8 cellular contexts compared by ENCODE assay signal in the genomic region with DNA sequence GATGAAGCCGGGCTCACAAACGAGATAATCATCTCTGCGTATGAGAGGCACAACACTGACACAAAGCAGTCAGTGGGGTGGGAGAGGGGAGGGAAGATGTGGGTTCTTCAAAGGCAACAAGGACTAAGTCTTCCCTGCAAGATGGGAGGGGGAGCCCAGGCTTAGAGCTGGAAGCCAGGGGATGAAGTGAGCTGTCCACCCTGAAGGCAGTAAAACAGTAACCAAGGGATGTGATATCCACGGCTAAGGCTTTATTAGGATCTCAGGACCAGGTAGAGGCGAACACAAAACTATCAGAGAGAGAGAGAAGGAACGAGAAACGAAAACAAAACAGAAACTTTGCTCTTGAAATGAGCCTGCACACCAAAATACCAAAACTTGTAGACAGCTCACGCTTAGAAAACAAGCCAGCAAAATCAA.
A peak's percentile ranks its signal among the peaks of the same experiment; 100 is the strongest.
DNase-seq lines count a peak whose midpoint lies in the region; ATAC-seq and TF ChIP-seq lines count a peak whose summit lies in the region.

No MANE protein-coding gene starts in this region.

- H3K4me1 Mint-ChIP-seq in activated CD4-positive, alpha-beta T cell treated with anti-CD3 and anti-CD28 coated beads for 36 hours = peaks cover 27% of the 10 kb centered on the region
- no peaks in the 10 kb centered on the region for H3K4me1 Mint-ChIP-seq in Calu3 (ENCODE audit: low read depth, unreplicated experiment)

- H3K36me3 Mint-ChIP-seq in activated CD4-positive, alpha-beta T cell treated with anti-CD3 and anti-CD28 coated beads for 36 hours (ENCODE audit: low read depth) = peaks cover 9% of the 10 kb centered on the region
- H3K36me3 Mint-ChIP-seq in Calu3 (ENCODE audit: insufficient read depth, unreplicated experiment) = no peaks in the 10 kb centered on the region

- ATAC-seq in GM18909 (IDR thresholded peaks at IDR 0.05; ENCODE audit: poor library complexity, unreplicated experiment) (peak; percentile 93), HG02885 (IDR thresholded peaks at IDR 0.05; ENCODE audit: poor library complexity, unreplicated experiment) (peak; percentile 95)
- ATAC-seq in activated CD4-positive, alpha-beta T cell treated with anti-CD3 and anti-CD28 coated beads for 36 hours = peak; percentile 92

- H3K36me3 ChIP-seq in ascending aorta = no peaks in the 10 kb centered on the region

- TF ChIP-seq CTCF in ascending aorta (IDR thresholded peaks at IDR 0.05) (no peak), Calu3 (IDR thresholded peaks at IDR 0.05; ENCODE audit: unreplicated experiment) (no peak)

- H3K9me3 ChIP-seq in ascending aorta = peaks cover 0 to 10% of the 10 kb centered on the region in 2 donors

- no peak overlapping the region for H3K4me3 ChIP-seq in ascending aorta

- POLR2A ChIA-PET in activated CD4-positive, alpha-beta T cell treated with anti-CD3 and anti-CD28 coated beads for 36 hours (lab: Charles Lee) = no interaction called here

- no TSS peak for BruUV-seq in Calu3 (replicated peaks; lab: Mats Ljungman, UMichigan)

- H3K27ac ChIP-seq in ascending aorta = no peak overlapping the region

- TF ChIP-seq POLR2A in erythroblast (IDR thresholded peaks at IDR 0.05; ENCODE audit: low read length) = no peak

- no peaks in the 10 kb centered on the region for H3K27me3 ChIP-seq in ascending aorta

- CTCF ChIA-PET in activated CD4-positive, alpha-beta T cell treated with anti-CD3 and anti-CD28 coated beads for 36 hours (lab: Charles Lee) = interaction anchor here (0.6 kb wide), 1 partner anchor 58 kb away, joined by 3 read pairs; no protein-coding TSS in a partner anchor
- CTCF ChIA-PET in Calu3 (lab: Charles Lee) = no interaction called here

- no peaks in the 10 kb centered on the region for H3K4me1 ChIP-seq in ascending aorta

- peak; percentile 57 for DNase-seq in activated CD4-positive, alpha-beta T cell treated with anti-CD3 and anti-CD28 coated beads for 36 hours
- DNase-seq in retina = peak; percentile 6
- no peak for DNase-seq in ascending aorta (ENCODE audit: low spot score in 2 of 2)
- no peak for DNase-seq in erythroblast (lab: John Stamatoyannopoulos, UW)
- no peak for DNase-seq in amniotic stem cell (lab: John Stamatoyannopoulos, UW)
- DNase-seq in Calu3 = no peak

- H3K4me3 Mint-ChIP-seq in activated CD4-positive, alpha-beta T cell treated with anti-CD3 and anti-CD28 coated beads for 36 hours = peak overlapping the region; percentile 77
- H3K4me3 Mint-ChIP-seq in Calu3 (ENCODE audit: low read depth, unreplicated experiment) = no peak overlapping the region

- H3K27me3 Mint-ChIP-seq in activated CD4-positive, alpha-beta T cell treated with anti-CD3 and anti-CD28 coated beads for 36 hours = no peaks in the 10 kb centered on the region
- no peaks in the 10 kb centered on the region for H3K27me3 Mint-ChIP-seq in Calu3 (ENCODE audit: unreplicated experiment)

- intact Hi-C loops in activated CD4-positive, alpha-beta T cell treated with anti-CD3 and anti-CD28 coated beads for 36 hours (cut with DNase I, micrococcal nuclease) = loop anchor here (1.0 to 5.0 kb wide), 6 partner anchors 76 to 151 kb away; a partner anchor contains a TSS
- intact Hi-C loops in ascending aorta (cut with DNase I) (no loop called here), Calu3 (cut with micrococcal nuclease; ENCODE audit: unreplicated experiment) (loop anchor here (10.0 kb wide), 1 partner anchor 168 kb away; no protein-coding TSS in a partner anchor)

- H3K9me3 Mint-ChIP-seq in activated CD4-positive, alpha-beta T cell treated with anti-CD3 and anti-CD28 coated beads for 36 hours (ENCODE audit: low read depth) = peaks cover 10% of the 10 kb centered on the region
- H3K9me3 Mint-ChIP-seq in Calu3 (ENCODE audit: low read depth, unreplicated experiment) = peaks cover 14% of the 10 kb centered on the region

- H3K27ac Mint-ChIP-seq in activated CD4-positive, alpha-beta T cell treated with anti-CD3 and anti-CD28 coated beads for 36 hours = peak overlapping the region; percentile 87
- no peak overlapping the region for H3K27ac Mint-ChIP-seq in Calu3 (ENCODE audit: unreplicated experiment)

Comparison
In these comparisons a context has a peak if more than half of its experiments do, and no peak if none do; other contexts are left out.
1. DNase-seq: peak in activated CD4-positive, alpha-beta T cell treated with anti-CD3 and anti-CD28 coated beads for 36 hours (single experiment) and retina (single experiment); none in ascending aorta (0 of 2), erythroblast (0 of 2), amniotic stem cell (single experiment) and Calu3 (single experiment).
2. Peak in every context shown above with its lines, with median percentiles within 50 percentile points of each other: ATAC-seq.